1 cellular context compared by ENCODE assay signal in genomic region chr10:88386878-88387773, GRCh38.
TF ChIP-seq lines count a peak whose summit lies in the region.

No MANE protein-coding gene starts in this region.

TF ChIP-seq in HEK293, 187 proteins besides CTCF, POLR2A, EP300 and RAD21 (continued from another document):
- TF ChIP-seq ZNF449 (tag by site-specific recombination; IDR thresholded peaks at IDR 0.05) (no peak), ZNF16 (tag by site-specific recombination; IDR thresholded peaks at IDR 0.05; ENCODE audit: low read depth) (no peak), ZNF391 (tag by site-specific recombination; IDR thresholded peaks at IDR 0.05; ENCODE audit: borderline replicate concordance, low read depth) (no peak)
